Comparison of ENCODE assay signal across 8 cellular contexts in genomic region chrX:154369453-154370299, GRCh38. TPM values are rescaled to one million over a fixed set of nuclear protein-coding genes. Genes with fewer than 3 reads are reported as not detected.
DNase-seq lines count a peak whose midpoint lies in the region; ATAC-seq and TF ChIP-seq lines count a peak whose summit lies in the region.

No MANE protein-coding gene starts in this region.

- TF ChIP-seq CTCF in CD4-positive, alpha-beta T cell (IDR thresholded peaks at IDR 0.05) = no peak
- TF ChIP-seq CTCF in cardiac muscle cell (IDR thresholded peaks at IDR 0.05; ENCODE audit: low read depth, low read length) (no peak), parathyroid adenoma (IDR thresholded peaks at IDR 0.05) (no peak)

- no peak overlapping the region for H2AFZ ChIP-seq in parathyroid adenoma

- H3K4me2 ChIP-seq in parathyroid adenoma (ENCODE audit: low read length) = no peak overlapping the region

- ATAC-seq in CD4-positive, alpha-beta T cell (ENCODE audit: poor library complexity) = peak; percentile 18
- no peak for ATAC-seq in HG03196 (IDR thresholded peaks at IDR 0.05; ENCODE audit: unreplicated experiment)

- peak overlapping the region; percentile 83 for H3K4me3 ChIP-seq in SJCRH30
- H3K4me3 ChIP-seq in cardiac muscle cell = peak overlapping the region; percentile 99
- peak overlapping the region; percentile 9 for H3K4me3 ChIP-seq in parathyroid adenoma (ENCODE audit: low read depth, low read length)

- H3K27ac Mint-ChIP-seq in CD4-positive, alpha-beta T cell = peak overlapping the region; percentile 97

- no peak overlapping the region for H3K9ac ChIP-seq in parathyroid adenoma

- CTCF ChIA-PET in CD4-positive, alpha-beta T cell (lab: Charles Lee) = interaction anchor here (1.3 kb wide), 1 partner anchor 29 kb away, joined by 3 read pairs; the partner anchor contains the start of gene RPL10

- H3K4me3 Mint-ChIP-seq in CD4-positive, alpha-beta T cell = peak overlapping the region; percentile 94

- H3K27me3 ChIP-seq in CD4-positive, alpha-beta T cell (ENCODE audit: control insufficient read depth, insufficient read depth, low read length) = no peaks in the 10 kb centered on the region
- H3K27me3 ChIP-seq in SJCRH30 (no peaks in the 10 kb centered on the region), cardiac muscle cell (no peaks in the 10 kb centered on the region), parathyroid adenoma (ENCODE audit: control insufficient read depth, insufficient read depth, low read length) (no peaks in the 10 kb centered on the region)

- no peaks in the 10 kb centered on the region for H3K79me2 ChIP-seq in parathyroid adenoma

- intact Hi-C loops in CD4-positive, alpha-beta T cell (cut with DNase I, micrococcal nuclease) = loop anchor here (2.0 to 10.0 kb wide), 4 partner anchors 42 to 399 kb away; partner anchors contain the start of genes HCFC1 (in 1 of the 2), IRAK1 (in 1 of the 2) and MECP2 (in 1 of the 2)

- no peaks in the 10 kb centered on the region for H3K9me3 ChIP-seq in CD4-positive, alpha-beta T cell (ENCODE audit: control insufficient read depth, low read length)
- H3K9me3 ChIP-seq in SJCRH30 (replicated peaks) (no peaks in the 10 kb centered on the region), cardiac muscle cell (ENCODE audit: low read depth) (no peaks in the 10 kb centered on the region), parathyroid adenoma (ENCODE audit: control insufficient read depth, low read length) (no peaks in the 10 kb centered on the region)

- peaks cover 44% of the 10 kb centered on the region for H3K36me3 Mint-ChIP-seq in CD4-positive, alpha-beta T cell (ENCODE audit: low read depth)

- H3K4me1 Mint-ChIP-seq in CD4-positive, alpha-beta T cell (ENCODE audit: low read depth) = peaks cover 22% of the 10 kb centered on the region

- H3K27me3 Mint-ChIP-seq in CD4-positive, alpha-beta T cell = no peaks in the 10 kb centered on the region

- H3K9me3 Mint-ChIP-seq in CD4-positive, alpha-beta T cell = no peaks in the 10 kb centered on the region

- H3K36me3 ChIP-seq in SJCRH30 = peaks cover 9% of the 10 kb centered on the region
- H3K36me3 ChIP-seq in cardiac muscle cell = peaks cover 32% of the 10 kb centered on the region
- no peaks in the 10 kb centered on the region for H3K36me3 ChIP-seq in parathyroid adenoma (ENCODE audit: control insufficient read depth, insufficient read depth, low read length)

- H3K4me1 ChIP-seq in SJCRH30 (peaks cover 9% of the 10 kb centered on the region; the same call in 1 of the 2 replicates), cardiac muscle cell (ENCODE audit: low read depth) (peaks cover 22% of the 10 kb centered on the region), parathyroid adenoma (no peaks in the 10 kb centered on the region)

- peak in 9 of 10 experiments; percentile 49 to 73 (median 67) for DNase-seq in CD4-positive, alpha-beta T cell
- DNase-seq in HS-27A (ENCODE audit: low read depth) (peak; percentile 74), SJCRH30 (peak; percentile 72 to 75), cardiac muscle cell (ENCODE audit: low read depth in 1 of 2, low spot score in 1 of 2) (peak; percentile 84 to 97), ureter (ENCODE audit: low spot score) (peak; percentile 86)
- peak; percentile 27 for DNase-seq in activated naive CD8-positive, alpha-beta T cell treated with anti-CD3 and anti-CD28 coated beads, Interleukin-2, amount 50 U/mL, for 16 hours (ENCODE audit: low read depth, low spot score)

- POLR2A ChIA-PET in CD4-positive, alpha-beta T cell (lab: Charles Lee) = interaction anchor here (0.6 to 3.1 kb wide), 10 partner anchors 8 to 441 kb away, joined by 3 to 34 read pairs (median 4); partner anchors contain the start of genes EMD, FAM3A, HCFC1 and RPL10

- peak overlapping the region; percentile 96 for H3K27ac ChIP-seq in CD4-positive, alpha-beta T cell (ENCODE audit: low read depth, low read length)
- peak overlapping the region; percentile 93 for H3K27ac ChIP-seq in SJCRH30
- H3K27ac ChIP-seq in cardiac muscle cell = peak overlapping the region; percentile 100
- H3K27ac ChIP-seq in parathyroid adenoma = peak overlapping the region; percentile 47

RNA-seq across cellular contexts. Expression of gene FLNA, which starts 4.8 kb away (rescaled TPM):
- 1,000 to 10,000 TPM; 1,012 to 1,022 TPM for total RNA-seq in CD4-positive, alpha-beta T cell
- 142 and 173 TPM in 2 replicates for total RNA-seq in SJCRH30 (2014; rRNA removed; shearing (Covaris generic))
- total RNA-seq in cardiac muscle cell = 405 and 447 TPM in 2 replicates
- polyA plus RNA-seq in cardiac muscle cell = 250 and 341 TPM in 2 replicates
- total RNA-seq in ureter = 2,361 TPM

RNA-seq across cellular contexts. Expression of gene EMD, which starts 9.4 kb away (rescaled TPM):
- 100 to 1,000 TPM; 164 to 178 TPM for total RNA-seq in CD4-positive, alpha-beta T cell
- total RNA-seq in SJCRH30 (2014; rRNA removed; shearing (Covaris generic)) = 40.1 and 41.3 TPM in 2 replicates
- 56.9 and 66.2 TPM in 2 replicates for total RNA-seq in cardiac muscle cell
- polyA plus RNA-seq in cardiac muscle cell = 77.7 and 91.2 TPM in 2 replicates
- total RNA-seq in ureter = 80.4 TPM

RNA-seq across cellular contexts. Expression of gene RPL10, which starts 28.5 kb away (rescaled TPM):
- 1,000 to 10,000 TPM; 5,036 to 5,204 TPM for total RNA-seq in CD4-positive, alpha-beta T cell
- total RNA-seq in SJCRH30 (2014; rRNA removed; shearing (Covaris generic)) = 3,093 and 3,558 TPM in 2 replicates
- total RNA-seq in cardiac muscle cell = 2,299 and 4,006 TPM in 2 replicates
- 1,000 and 1,150 TPM in 2 replicates for polyA plus RNA-seq in cardiac muscle cell
- total RNA-seq in ureter = 3,238 TPM

RNA-seq across cellular contexts. Expression of gene DNASE1L1, which starts 39.4 kb away (rescaled TPM):
- total RNA-seq in CD4-positive, alpha-beta T cell = 10 to 100 TPM; 16.0 to 18.4 TPM
- 20.9 and 21.7 TPM in 2 replicates for total RNA-seq in SJCRH30 (2014; rRNA removed; shearing (Covaris generic))
- 34.3 and 40.4 TPM in 2 replicates for total RNA-seq in cardiac muscle cell
- polyA plus RNA-seq in cardiac muscle cell = 24.8 and 26.1 TPM in 2 replicates
- 27.0 TPM for total RNA-seq in ureter

RNA-seq across cellular contexts. Expression of gene TAFAZZIN, which starts 41.7 kb away (rescaled TPM):
- 10 to 100 TPM; 72.8 to 78.5 TPM for total RNA-seq in CD4-positive, alpha-beta T cell
- 8.1 and 12.1 TPM in 2 replicates for total RNA-seq in SJCRH30 (2014; rRNA removed; shearing (Covaris generic))
- total RNA-seq in cardiac muscle cell (37.4 and 52.1 TPM in 2 replicates), ureter (49.5 TPM)
- polyA plus RNA-seq in cardiac muscle cell = 59.7 and 65.0 TPM in 2 replicates

Comparison
In these comparisons a context has a peak if more than half of its experiments do, and no peak if none do; other contexts are left out.
1. DNase-seq: peak in every context shown above with its lines; median percentile 90 in cardiac muscle cell; 86 in ureter; 74 in HS-27A; 74 in SJCRH30; 67 in CD4-positive, alpha-beta T cell; 27 in activated naive CD8-positive, alpha-beta T cell treated with anti-CD3 and anti-CD28 coated beads, Interleukin-2, amount 50 U/mL, for 16 hours.
2. H3K27ac ChIP-seq: peak in every context shown above with its lines; median percentile 100 in cardiac muscle cell; 96 in CD4-positive, alpha-beta T cell; 93 in SJCRH30; 47 in parathyroid adenoma.
3. H3K4me3 ChIP-seq: peak in every context shown above with its lines; median percentile 99 in cardiac muscle cell; 83 in SJCRH30; 9 in parathyroid adenoma.